ENCODE assay signal across 30 cellular contexts in the genomic region with DNA sequence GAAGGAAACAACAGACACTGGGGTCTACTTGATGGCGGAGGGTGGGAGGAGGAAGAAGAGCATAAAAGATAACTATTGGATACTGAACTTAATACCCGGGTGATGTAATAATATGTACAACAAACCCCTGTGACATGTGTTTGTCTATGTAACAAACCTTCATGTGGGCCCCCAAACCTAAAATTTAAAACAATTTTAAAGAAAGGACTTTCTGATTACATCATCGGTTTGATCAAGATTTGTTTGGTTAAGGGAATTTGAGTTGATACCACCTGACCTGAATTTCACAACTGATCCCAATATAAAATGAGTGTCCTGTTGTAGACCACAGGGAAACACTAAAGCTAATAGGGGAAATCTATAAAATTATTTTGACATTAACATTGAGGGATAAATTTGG. TPM values are rescaled to one million over a fixed set of nuclear protein-coding genes. Genes with fewer than 3 reads are reported as not detected.
DNase-seq lines count a peak whose midpoint lies in the region; ATAC-seq, FAIRE-seq and TF ChIP-seq lines count a peak whose summit lies in the region.
"Had no signal": no experiment of that assay in that cellular context is flagged by ENCODE, and none has a peak within 500 bp of the region (broad histone marks: within the 10 kb centered on the region; RNA-seq: fewer than 3 reads in every experiment).

No MANE protein-coding gene starts in this region.

- WGBS in IMR-90 (ENCODE audit: extremely low coverage in 2 of 2, insufficient read length in 1 of 2), 2 experiments: 86% methylated on average over 1 of the region's 3 CpGs; no CpG with 5 or more reads in 1 of the 2 experiments
- 97% methylated on average over 3 of the region's 3 CpGs for WGBS in K562 (ENCODE audit: insufficient coverage, low coverage, missing lambda C conversion rate)
- WGBS in heart right ventricle, 2 donors: 98% methylated on average over 3 of the region's 3 CpGs

- DNase-seq in IMR-90: no peak
- no peak for DNase-seq in K562 (ENCODE audit: extremely low read depth in 1 of 4, low spot score in 3 of 4)
- DNase-seq in heart right ventricle: no peak
- DNase-seq: 8988T; ACHN; AML-193; BE2C; C1 segment of cervical spinal cord; Caco-2; Calu3; CD4-positive, alpha-beta memory T cell; CD4-positive, alpha-beta T cell; CD4-positive, CD25-positive, alpha-beta regulatory T cell; CD8-positive, alpha-beta memory T cell; CD8-positive, alpha-beta T cell; COR-L47; DMS 273 treated with DMSO at 0.1 percent for 48 hours; DMS153; DMS53; DMS79; DMS79 treated with DMSO at 0.1 percent for 48 hours; DND-41; EL had no signal

- H3K4me2 ChIP-seq in IMR-90 (ENCODE audit: low read depth, low read length): no peak overlapping the region
- no peak overlapping the region for H3K4me2 ChIP-seq in K562 (ENCODE audit: insufficient read depth, low read length)
- H3K4me2 ChIP-seq: A549; BLaER1; BLaER1 treated with 17β-estradiol and CSF1 and Interleukin-3, amounts not matched to agents 10 nM and 100 nM had no signal

- no peak for TF ChIP-seq EP300 in K562 (IDR thresholded peaks at IDR 0.05; ENCODE audit: low read length)

- H4K5ac ChIP-seq in IMR-90 (ENCODE audit: low read depth, low read length): no peak overlapping the region

- POLR2A ChIA-PET in IMR-90 (lab: Charles Lee; ENCODE audit: unreplicated experiment): no interaction called here
- POLR2A ChIA-PET in K562 (lab: Yijun Ruan, JAX): no interaction called here

- no peaks in the 10 kb centered on the region for H4K20me1 ChIP-seq in IMR-90 (ENCODE audit: insufficient read depth, low read length)
- no peaks in the 10 kb centered on the region for H4K20me1 ChIP-seq in K562 (replicated peaks; ENCODE audit: control insufficient read depth, insufficient read depth, low read length)
- H4K20me1 ChIP-seq: BLaER1; BLaER1 treated with 17β-estradiol and CSF1 and Interleukin-3, amounts not matched to agents 10 nM and 100 nM had no signal

- no peak overlapping the region for H2BK15ac ChIP-seq in IMR-90 (ENCODE audit: low read depth, low read length)

- peaks cover 3% of the 10 kb centered on the region; the same call in 1 of the 2 replicates for H3K36me3 ChIP-seq in IMR-90 (ENCODE audit: control insufficient read depth, insufficient read depth, low read length)
- peaks cover 27% of the 10 kb centered on the region; the same call in 1 of the 3 replicates for H3K36me3 ChIP-seq in K562 (ENCODE audit: control insufficient read depth, insufficient read depth, low read length)
- H3K36me3 ChIP-seq in heart right ventricle: peaks cover 0 to 52% (median 7%) of the 10 kb centered on the region in 9 donors
- H3K36me3 ChIP-seq: BE2C had no signal

- TF ChIP-seq POLR2A in IMR-90 (IDR thresholded peaks at IDR 0.05; ENCODE audit: low read depth, low read length): no peak
- TF ChIP-seq POLR2A in K562 (conservative IDR thresholded peaks at IDR 0.05): no peak

- no peak overlapping the region for H3K18ac ChIP-seq in IMR-90 (ENCODE audit: low read depth, low read length)

- no peak overlapping the region for H3K23ac ChIP-seq in IMR-90 (ENCODE audit: low read depth, low read length)

- no peak overlapping the region for H3K9ac ChIP-seq in IMR-90 (ENCODE audit: low read depth, low read length)
- no peak overlapping the region for H3K9ac ChIP-seq in K562 (ENCODE audit: insufficient read depth in 1 of 2, low read depth in 2 of 2, low read length in 2 of 2)
- H3K9ac ChIP-seq: BLaER1; BLaER1 treated with 17β-estradiol and CSF1 and Interleukin-3, amounts not matched to agents 10 nM and 100 nM had no signal

- H2BK120ac ChIP-seq in IMR-90 (ENCODE audit: low read depth, low read length): no peak overlapping the region

- H2AK9ac ChIP-seq in IMR-90 (replicated peaks; ENCODE audit: low read depth, low read length, poor library complexity): no peak overlapping the region

- TF ChIP-seq RAD21 in IMR-90 (IDR thresholded peaks at IDR 0.05; ENCODE audit: low read length): no peak
- no peak for TF ChIP-seq RAD21 in K562 (CRISPR knock-in tag; conservative IDR thresholded peaks at IDR 0.05 in 1 of 2, IDR thresholded peaks at IDR 0.05 in 1 of 2)

- H2BK20ac ChIP-seq in IMR-90 (ENCODE audit: low read depth, low read length): no peak overlapping the region

- no peak overlapping the region for H2AK5ac ChIP-seq in IMR-90 (ENCODE audit: low read depth, low read length)

- FAIRE-seq in K562 (lab: Jason Lieb, UNC): no peak
- FAIRE-seq: A549, D721Med had no signal

- intact Hi-C loops in IMR-90 (cut with micrococcal nuclease): no loop called here
- intact Hi-C loops in K562 (cut with micrococcal nuclease): no loop called here
- intact Hi-C loops in heart right ventricle (cut with DNase I): no loop called here

- no peak overlapping the region for H4K8ac ChIP-seq in IMR-90 (ENCODE audit: low read depth in 2 of 2, low read length in 2 of 2)

- H3K14ac ChIP-seq in IMR-90 (replicated peaks; ENCODE audit: low read depth, low read length): no peak overlapping the region

- H3K56ac ChIP-seq in IMR-90 (ENCODE audit: extremely low read depth, insufficient read depth, low read length): no peak overlapping the region

- no peak for TF ChIP-seq CTCF in IMR-90 (conservative IDR thresholded peaks at IDR 0.05; ENCODE audit: low read depth, low read length)
- TF ChIP-seq CTCF in K562 (IDR thresholded peaks at IDR 0.05 in 2 of 3, conservative IDR thresholded peaks at IDR 0.05 in 1 of 3; ENCODE audit: insufficient read depth in 2 of 3, low read depth in 1 of 3, low read length in 3 of 3): no peak
- TF ChIP-seq CTCF in heart right ventricle (IDR thresholded peaks at IDR 0.05): no peak

- H2AFZ ChIP-seq in IMR-90 (replicated peaks; ENCODE audit: low read length, poor library complexity): no peak overlapping the region
- H2AFZ ChIP-seq in K562 (ENCODE audit: low read depth, low read length): no peak overlapping the region

- no peak overlapping the region for H4K91ac ChIP-seq in IMR-90 (ENCODE audit: insufficient read depth, low read depth, low read length)

- no peak overlapping the region for H3K4me3 ChIP-seq in IMR-90 (ENCODE audit: insufficient read depth, low read depth, low read length)
- no peak overlapping the region for H3K4me3 ChIP-seq in K562
- H3K4me3 ChIP-seq in heart right ventricle: no peak overlapping the region
- H3K4me3 ChIP-seq: A549; BLaER1; BLaER1 treated with 17β-estradiol and CSF1 and Interleukin-3, amounts not matched to agents 10 nM and 100 nM had no signal

- ATAC-seq in IMR-90 (ENCODE audit: low read depth) (no peak), K562 (no peak), GM21723 (IDR thresholded peaks at IDR 0.05; ENCODE audit: unreplicated experiment) (no peak), heart right ventricle (no peak)
- ATAC-seq: A549; CD8-positive, alpha-beta T cell had no signal

- dilution Hi-C loops in IMR-90 (cut with HindIII; ENCODE audit: low sequenced_read_pairs, unreplicated experiment): no loop called here

- CTCF ChIA-PET in IMR-90 (lab: Yijun Ruan, JAX): no interaction called here
- CTCF ChIA-PET in K562 (lab: Yijun Ruan, JAX; ENCODE audit: low intra/inter-chr PET ratio): no interaction called here

- H3K4ac ChIP-seq in IMR-90 (ENCODE audit: low read depth, low read length): no peak overlapping the region

- H3K9me3 ChIP-seq in IMR-90 (ENCODE audit: control insufficient read depth, insufficient read depth, low read length) (no peaks in the 10 kb centered on the region), K562 (replicated peaks; ENCODE audit: control insufficient read depth, insufficient read depth, low read depth, low read length) (no peaks in the 10 kb centered on the region), heart right ventricle (no peaks in the 10 kb centered on the region)
- H3K9me3 ChIP-seq: A549, BE2C, Caco-2 had no signal

- BruUV-seq in IMR-90 (replicated peaks; lab: Mats Ljungman, UMichigan) (no TSS peak), K562 (replicated peaks; lab: Mats Ljungman, UMichigan) (no TSS peak)

- H3K79me2 ChIP-seq in K562 (ENCODE audit: control insufficient read depth, insufficient read depth, low read length): no peaks in the 10 kb centered on the region

- no peaks in the 10 kb centered on the region for H3K79me1 ChIP-seq in IMR-90 (ENCODE audit: low read depth in 1 of 2, low read length in 2 of 2)

- H3K27ac ChIP-seq in IMR-90 (ENCODE audit: insufficient read depth, low read length) (no peak overlapping the region), K562 (ENCODE audit: extremely low read depth, low read depth, low read length) (no peak overlapping the region), heart right ventricle (no peak overlapping the region)
- H3K27ac ChIP-seq: 22Rv1; A549; BLaER1; BLaER1 treated with 17β-estradiol and CSF1 and Interleukin-3, amounts not matched to agents 10 nM and 100 nM; C4-2B had no signal

- H3K4me1 ChIP-seq in IMR-90 (ENCODE audit: control insufficient read depth, insufficient read depth, low read length) (no peaks in the 10 kb centered on the region), K562 (replicated peaks in 1 of 2; ENCODE audit: control insufficient read depth in 2 of 2, insufficient read depth in 2 of 2, low read length in 2 of 2) (no peaks in the 10 kb centered on the region), heart right ventricle (no peaks in the 10 kb centered on the region)
- H3K4me1 ChIP-seq: BE2C; BLaER1; BLaER1 treated with 17β-estradiol and CSF1 and Interleukin-3, amounts not matched to agents 10 nM and 100 nM; Caco-2 had no signal

- H2BK5ac ChIP-seq in IMR-90 (ENCODE audit: low read depth, low read length, poor library complexity, severe bottlenecking): no peak overlapping the region

- H3K9me1 ChIP-seq in IMR-90 (ENCODE audit: insufficient read depth, low read length): no peaks in the 10 kb centered on the region; the same call in 1 of the 2 replicates
- H3K9me1 ChIP-seq in K562 (ENCODE audit: control insufficient read depth, insufficient read depth, low read length): no peaks in the 10 kb centered on the region

- no peaks in the 10 kb centered on the region for H3K27me3 ChIP-seq in IMR-90 (ENCODE audit: control insufficient read depth, insufficient read depth, low read length)
- H3K27me3 ChIP-seq in K562 (ENCODE audit: control insufficient read depth in 2 of 2, insufficient read depth in 2 of 2, low read length in 2 of 2): no peaks in the 10 kb centered on the region
- H3K27me3 ChIP-seq in heart right ventricle: no peaks in the 10 kb centered on the region
- H3K27me3 ChIP-seq: BE2C; BLaER1; BLaER1 treated with 17β-estradiol and CSF1 and Interleukin-3, amounts not matched to agents 10 nM and 100 nM had no signal

- in situ Hi-C loops in IMR-90 (cut with MboI; ENCODE audit: low sequenced_read_pairs): no loop called here
- in situ Hi-C loops in K562 (cut with MboI): no loop called here

RNA-seq across cellular contexts. Expression of a gene that starts 34.3 kb away (rescaled TPM):
- total RNA-seq in IMR-90 (2012; rRNA removed) (9.9 and 23.1 TPM in 2 replicates), K562 (2014; rRNA removed) (49.8 and 63.7 TPM in 2 replicates), K562 (2014; rRNA removed; fragmentation: Illumina TruSeq; extraction: Trizol) (91.4 and 96.8 TPM in 2 replicates), K562 (2015; rRNA removed; fragmentation: Illumina TruSeq; extraction: Trizol) (79.7 and 92.2 TPM in 2 replicates), K562 (2021) (63.8 and 67.4 TPM in 2 replicates), heart right ventricle (10 to 100 TPM; 22.8 to 34.9 (median 31.1) TPM)
- polyA plus RNA-seq in IMR-90 (2012; rRNA removed) (13.9 and 16.6 TPM in 2 replicates), K562 (2011; rRNA removed) (49.5 and 65.7 TPM in 2 replicates), K562 (2014; fragmentation: Illumina TruSeq; extraction: Trizol) (66.0 and 76.7 TPM in 2 replicates), K562 (2014; fragmentation: Nextera tagmentation; extraction: Ambion mirVana) (100 to 1,000 TPM; 100 to 110 TPM), K562 (2014; rRNA removed) (80.3 and 82.8 TPM in 2 replicates), heart right ventricle (10 to 100 TPM; 17.2 to 21.3 TPM)
- 3.9 and 4.0 TPM in 2 replicates for polyA plus RNA-seq in IMR-90 (2012; cell fraction: cytosol; rRNA removed)
- polyA plus RNA-seq in IMR-90 (2012; cell fraction: nucleus; rRNA removed; ENCODE audit: low replicate concordance): 1.5 and 13.2 TPM in 2 replicates
- 4.8 and 13.9 TPM in 2 replicates for total RNA-seq in K562 (2011; cell fraction: chromatin; rRNA removed; ENCODE audit: low replicate concordance)
- 3.8 and 5.9 TPM in 2 replicates for total RNA-seq in K562 (2011; cell fraction: nucleolus; rRNA removed)
- 8.6 and 9.2 TPM in 2 replicates for total RNA-seq in K562 (2011; cell fraction: nucleoplasm; rRNA removed)
- polyA plus RNA-seq in K562 (2011; cell fraction: cytosol; rRNA removed): 15.0 and 31.1 TPM in 2 replicates
- polyA plus RNA-seq in K562 (2011; cell fraction: nucleus; rRNA removed): 15.0 and 26.2 TPM in 2 replicates
- 53.1 and 71.4 TPM in 2 replicates for polyA plus RNA-seq in K562 (2012)
- 32.2 and 38.1 TPM in 2 replicates for polyA minus RNA-seq in K562 (2011; rRNA and poly(A)+ RNA removed)
- polyA minus RNA-seq in K562 (2011; cell fraction: cytosol; rRNA and poly(A)+ RNA removed): 21.0 and 22.5 TPM in 2 replicates
- polyA minus RNA-seq in K562 (2011; cell fraction: nucleus; rRNA and poly(A)+ RNA removed): 4.8 and 8.4 TPM in 2 replicates

RNA-seq across cellular contexts. Expression of a gene that starts 34.5 kb away (rescaled TPM):
- total RNA-seq in IMR-90 (2012; rRNA removed): 26.7 and 37.2 TPM in 2 replicates
- polyA plus RNA-seq in IMR-90 (2012; rRNA removed): 18.6 and 19.8 TPM in 2 replicates
- polyA plus RNA-seq in IMR-90 (2012; cell fraction: cytosol; rRNA removed): 6.4 and 6.9 TPM in 2 replicates
- polyA plus RNA-seq in IMR-90 (2012; cell fraction: nucleus; rRNA removed; ENCODE audit: low replicate concordance): 5.5 and 20.4 TPM in 2 replicates
- 20.9 and 58.2 TPM in 2 replicates for total RNA-seq in K562 (2011; cell fraction: chromatin; rRNA removed; ENCODE audit: low replicate concordance)
- 10.5 and 13.6 TPM in 2 replicates for total RNA-seq in K562 (2011; cell fraction: nucleolus; rRNA removed)
- total RNA-seq in K562 (2011; cell fraction: nucleoplasm; rRNA removed): 13.7 and 14.1 TPM in 2 replicates
- total RNA-seq in K562 (2014; rRNA removed): 23.7 and 28.4 TPM in 2 replicates
- 41.3 and 47.6 TPM in 2 replicates for total RNA-seq in K562 (2014; rRNA removed; fragmentation: Illumina TruSeq; extraction: Trizol)
- total RNA-seq in K562 (2015; rRNA removed; fragmentation: Illumina TruSeq; extraction: Trizol): 38.5 and 38.9 TPM in 2 replicates
- total RNA-seq in K562 (2021): 35.0 and 41.3 TPM in 2 replicates
- 27.5 and 32.9 TPM in 2 replicates for polyA plus RNA-seq in K562 (2011; rRNA removed)
- polyA plus RNA-seq in K562 (2011; cell fraction: cytosol; rRNA removed): 14.9 and 23.2 TPM in 2 replicates
- polyA plus RNA-seq in K562 (2011; cell fraction: nucleus; rRNA removed): 16.6 and 20.2 TPM in 2 replicates
- 25.6 and 31.6 TPM in 2 replicates for polyA plus RNA-seq in K562 (2012)
- polyA plus RNA-seq in K562 (2014; fragmentation: Illumina TruSeq; extraction: Trizol): 37.9 and 43.5 TPM in 2 replicates
- 10 to 100 TPM; 20.8 to 31.2 TPM for polyA plus RNA-seq in K562 (2014; fragmentation: Nextera tagmentation; extraction: Ambion mirVana)
- polyA plus RNA-seq in K562 (2014; rRNA removed): 21.6 and 24.0 TPM in 2 replicates
- polyA minus RNA-seq in K562 (2011; rRNA and poly(A)+ RNA removed): 54.1 and 64.9 TPM in 2 replicates
- polyA minus RNA-seq in K562 (2011; cell fraction: cytosol; rRNA and poly(A)+ RNA removed): 20.7 and 24.3 TPM in 2 replicates
- polyA minus RNA-seq in K562 (2011; cell fraction: nucleus; rRNA and poly(A)+ RNA removed): 20.5 and 32.1 TPM in 2 replicates
- total RNA-seq in heart right ventricle: 100 to 1,000 TPM; 108 to 203 (median 177) TPM
- 10 to 100 TPM; 52.7 to 58.4 TPM for polyA plus RNA-seq in heart right ventricle
